In genomic region chr1:94602312-94602711, GRCh38 we compare ENCODE assay signal across 12 cellular contexts.
A peak's percentile ranks its signal among the peaks of the same experiment; 100 is the strongest.
DNase-seq lines count a peak whose midpoint lies in the region; ATAC-seq and TF ChIP-seq lines count a peak whose summit lies in the region.
"Had no signal": no experiment of that assay in that cellular context is flagged by ENCODE, and none has a peak within 500 bp of the region (broad histone marks: within the 10 kb centered on the region; RNA-seq: fewer than 3 reads in every experiment).

No MANE protein-coding gene starts in this region.

- DNase-seq in activated naive CD8-positive, alpha-beta T cell treated with anti-CD3 and anti-CD28 coated beads, Interleukin-2, amount 10 ng/mL, durations not matched to agents 7 days and 5 days, result peak; percentile 28
- DNase-seq in activated naive CD8-positive, alpha-beta T cell treated with anti-CD3 and anti-CD28 coated beads for 36 hours, result no peak
- DNase-seq in Peyer's patch (peak in 1 of 3 donors; percentile 56), endodermal cell (peak; percentile 29), HAP-1 (ENCODE audit: low spot score in 2 of 2) (no peak), DMS 273 (lab: John Stamatoyannopoulos, UW; ENCODE audit: unreplicated experiment) (no peak)
- DNase-seq in stimulated activated naive CD8-positive, alpha-beta T cell treated with anti-CD3 and anti-CD28 coated beads, Interleukin-15, amount 100 ng/mL, for 72 hours, result peak in 1 of 2 donors; percentile 11
- DNase-seq in stimulated activated CD4-positive, alpha-beta T cell treated with anti-CD3 and anti-CD28 coated beads, Interleukin-1b, Interleukin-23, amount 100 ng/mL, for 48 hours, result no peak
- DNase-seq: activated CD4-positive, CD25-positive, alpha-beta regulatory T cell treated with anti-CD3 and anti-CD28 coated beads, Interleukin-2, amount 50 U/mL, for 72 hours; NCI-H2081 had no signal

- no peaks in the 10 kb centered on the region for H3K9me3 ChIP-seq in Peyer's patch
- no peaks in the 10 kb centered on the region for H3K9me3 ChIP-seq in endodermal cell (ENCODE audit: control insufficient read depth, low read length)
- H3K9me3 ChIP-seq in HAP-1, result no peaks in the 10 kb centered on the region
- H3K9me3 ChIP-seq: BLaER1 had no signal

- H3K36me3 ChIP-seq in Peyer's patch (no peaks in the 10 kb centered on the region), endodermal cell (ENCODE audit: control insufficient read depth, insufficient read depth, low read length) (no peaks in the 10 kb centered on the region), HAP-1 (replicated peaks) (no peaks in the 10 kb centered on the region)
- H3K36me3 ChIP-seq: BLaER1 had no signal

- H3K27ac ChIP-seq in Peyer's patch, result peak overlapping the region in 3 of 4 donors; percentile 32 to 64 (median 56)
- H3K27ac ChIP-seq in endodermal cell (ENCODE audit: low read depth, low read length), result no peak overlapping the region
- H3K27ac ChIP-seq: BLaER1, skin epidermis had no signal

- TF ChIP-seq CTCF in Peyer's patch (IDR thresholded peaks at IDR 0.05), result no peak
- no peak for TF ChIP-seq CTCF in endodermal cell (conservative IDR thresholded peaks at IDR 0.05)

- H3K27me3 ChIP-seq in Peyer's patch (no peaks in the 10 kb centered on the region), endodermal cell (ENCODE audit: control insufficient read depth, insufficient read depth, low read length, poor library complexity, severe bottlenecking) (no peaks in the 10 kb centered on the region), HAP-1 (ENCODE audit: low read depth) (no peaks in the 10 kb centered on the region)
- H3K27me3 ChIP-seq: BLaER1 had no signal

- peaks cover 32% of the 10 kb centered on the region for H3K27me3 Mint-ChIP-seq in activated naive CD8-positive, alpha-beta T cell treated with anti-CD3 and anti-CD28 coated beads, Interleukin-2, amount 10 ng/mL, durations not matched to agents 7 days and 5 days
- peaks cover 23% of the 10 kb centered on the region for H3K27me3 Mint-ChIP-seq in activated naive CD8-positive, alpha-beta T cell treated with anti-CD3 and anti-CD28 coated beads for 36 hours
- no peaks in the 10 kb centered on the region for H3K27me3 Mint-ChIP-seq in endodermal cell (ENCODE audit: insufficient read depth)
- H3K27me3 Mint-ChIP-seq in stimulated activated naive CD8-positive, alpha-beta T cell treated with anti-CD3 and anti-CD28 coated beads, Interleukin-15, amount 100 ng/mL, for 72 hours, result peaks cover 34% of the 10 kb centered on the region

- H3K4me1 ChIP-seq in Peyer's patch (peaks cover 0 to 38% (median 7%) of the 10 kb centered on the region in 4 donors), endodermal cell (ENCODE audit: control insufficient read depth, insufficient read depth, low read length) (no peaks in the 10 kb centered on the region), HAP-1 (no peaks in the 10 kb centered on the region)
- H3K4me1 ChIP-seq: BLaER1 had no signal

- in situ Hi-C loops in HAP-1 (cut with MboI; ENCODE audit: low sequenced_read_pairs), result no loop called here

- 74 to 87% methylated on average over 5 to 10 of the region's 10 CpGs for WGBS in endodermal cell (ENCODE audit: insufficient coverage in 1 of 2, insufficient read length in 1 of 2), 2 experiments

- H3K4me1 Mint-ChIP-seq in activated naive CD8-positive, alpha-beta T cell treated with anti-CD3 and anti-CD28 coated beads, Interleukin-2, amount 10 ng/mL, durations not matched to agents 7 days and 5 days, result peaks cover 5% of the 10 kb centered on the region
- H3K4me1 Mint-ChIP-seq in activated naive CD8-positive, alpha-beta T cell treated with anti-CD3 and anti-CD28 coated beads for 36 hours, result peaks cover 4% of the 10 kb centered on the region
- H3K4me1 Mint-ChIP-seq in endodermal cell, result peaks cover 32% of the 10 kb centered on the region
- H3K4me1 Mint-ChIP-seq in stimulated activated naive CD8-positive, alpha-beta T cell treated with anti-CD3 and anti-CD28 coated beads, Interleukin-15, amount 100 ng/mL, for 72 hours, result peaks cover 9% of the 10 kb centered on the region

- no peak for TF ChIP-seq POLR2A in Peyer's patch (IDR thresholded peaks at IDR 0.05)

- H3K9me3 Mint-ChIP-seq in activated naive CD8-positive, alpha-beta T cell treated with anti-CD3 and anti-CD28 coated beads, Interleukin-2, amount 10 ng/mL, durations not matched to agents 7 days and 5 days, result no peaks in the 10 kb centered on the region
- H3K9me3 Mint-ChIP-seq in activated naive CD8-positive, alpha-beta T cell treated with anti-CD3 and anti-CD28 coated beads for 36 hours, result no peaks in the 10 kb centered on the region
- H3K9me3 Mint-ChIP-seq in endodermal cell, result peaks cover 2% of the 10 kb centered on the region
- H3K9me3 Mint-ChIP-seq in stimulated activated naive CD8-positive, alpha-beta T cell treated with anti-CD3 and anti-CD28 coated beads, Interleukin-15, amount 100 ng/mL, for 72 hours, result no peaks in the 10 kb centered on the region

- H3K4me3 ChIP-seq in Peyer's patch, result peak overlapping the region in 1 of 4 donors; percentile 3
- H3K4me3 ChIP-seq in endodermal cell (ENCODE audit: low read length), result no peak overlapping the region
- no peak overlapping the region for H3K4me3 ChIP-seq in HAP-1
- H3K4me3 ChIP-seq: BLaER1, skin epidermis had no signal

- POLR2A ChIA-PET in activated naive CD8-positive, alpha-beta T cell treated with anti-CD3 and anti-CD28 coated beads, Interleukin-2, amount 10 ng/mL, durations not matched to agents 7 days and 5 days (lab: Charles Lee), result no interaction called here

- peak overlapping the region; percentile 34 for H3K4me3 Mint-ChIP-seq in activated naive CD8-positive, alpha-beta T cell treated with anti-CD3 and anti-CD28 coated beads, Interleukin-2, amount 10 ng/mL, durations not matched to agents 7 days and 5 days
- no peak overlapping the region for H3K4me3 Mint-ChIP-seq in activated naive CD8-positive, alpha-beta T cell treated with anti-CD3 and anti-CD28 coated beads for 36 hours
- H3K4me3 Mint-ChIP-seq in endodermal cell, result no peak overlapping the region
- no peak overlapping the region for H3K4me3 Mint-ChIP-seq in stimulated activated naive CD8-positive, alpha-beta T cell treated with anti-CD3 and anti-CD28 coated beads, Interleukin-15, amount 100 ng/mL, for 72 hours

- no peak overlapping the region for H3K9ac ChIP-seq in endodermal cell (ENCODE audit: extremely low read depth, low read length, poor library complexity, severe bottlenecking)
- H3K9ac ChIP-seq: BLaER1 had no signal

- ATAC-seq in activated naive CD8-positive, alpha-beta T cell treated with anti-CD3 and anti-CD28 coated beads, Interleukin-2, amount 10 ng/mL, durations not matched to agents 7 days and 5 days (ENCODE audit: low read depth), result peak; percentile 33
- peak; percentile 68 for ATAC-seq in stimulated activated naive CD8-positive, alpha-beta T cell treated with anti-CD3 and anti-CD28 coated beads, Interleukin-15, amount 100 ng/mL, for 72 hours

- no peaks in the 10 kb centered on the region for H3K36me3 Mint-ChIP-seq in activated naive CD8-positive, alpha-beta T cell treated with anti-CD3 and anti-CD28 coated beads, Interleukin-2, amount 10 ng/mL, durations not matched to agents 7 days and 5 days
- no peaks in the 10 kb centered on the region for H3K36me3 Mint-ChIP-seq in activated naive CD8-positive, alpha-beta T cell treated with anti-CD3 and anti-CD28 coated beads for 36 hours
- no peaks in the 10 kb centered on the region for H3K36me3 Mint-ChIP-seq in endodermal cell (ENCODE audit: low read depth)

- H3K27ac Mint-ChIP-seq in activated naive CD8-positive, alpha-beta T cell treated with anti-CD3 and anti-CD28 coated beads, Interleukin-2, amount 10 ng/mL, durations not matched to agents 7 days and 5 days, result no peak overlapping the region
- no peak overlapping the region for H3K27ac Mint-ChIP-seq in activated naive CD8-positive, alpha-beta T cell treated with anti-CD3 and anti-CD28 coated beads for 36 hours
- no peak overlapping the region for H3K27ac Mint-ChIP-seq in endodermal cell
- H3K27ac Mint-ChIP-seq in stimulated activated naive CD8-positive, alpha-beta T cell treated with anti-CD3 and anti-CD28 coated beads, Interleukin-15, amount 100 ng/mL, for 72 hours, result no peak overlapping the region

Comparison
In these comparisons a context has a peak if more than half of its experiments do, and no peak if none do; other contexts are left out.
1. DNase-seq: peak in activated naive CD8-positive, alpha-beta T cell treated with anti-CD3 and anti-CD28 coated beads, Interleukin-2, amount 10 ng/mL, durations not matched to agents 7 days and 5 days (single experiment) and endodermal cell (single experiment); none in activated naive CD8-positive, alpha-beta T cell treated with anti-CD3 and anti-CD28 coated beads for 36 hours (single experiment), HAP-1 (0 of 2), stimulated activated CD4-positive, alpha-beta T cell treated with anti-CD3 and anti-CD28 coated beads, Interleukin-1b, Interleukin-23, amount 100 ng/mL, for 48 hours (single experiment) and DMS 273 (single experiment).